25 cellular contexts compared by ENCODE assay signal in the genomic region with DNA sequence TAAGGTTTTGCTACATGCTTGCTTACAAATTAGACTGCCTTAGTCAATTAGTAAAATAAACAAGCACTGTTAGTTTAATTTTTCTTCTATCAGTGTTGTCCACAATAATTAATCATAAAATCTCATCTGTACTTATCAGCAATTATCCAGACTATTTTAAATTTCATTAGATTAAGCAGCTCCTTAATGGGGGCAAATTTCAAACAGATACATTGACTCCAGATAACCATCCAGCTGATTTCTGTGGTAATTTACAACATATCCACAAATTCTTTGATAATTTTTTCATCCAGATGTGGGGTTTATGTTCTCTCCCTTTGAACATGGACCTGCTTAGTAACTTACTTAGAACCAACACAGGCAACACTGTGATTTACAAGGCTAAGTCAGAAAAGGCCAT.
"Had no signal": no experiment of that assay in that cellular context is flagged by ENCODE, and none has a peak within 500 bp of the region (broad histone marks: within the 10 kb centered on the region; RNA-seq: fewer than 3 reads in every experiment).

No MANE protein-coding gene starts in this region.

- H3K36me3 ChIP-seq: colonic mucosa, esophagus squamous epithelium, gastrocnemius medialis, heart right ventricle, left lung, lower lobe of right lung had no signal

- H3K4me3 Mint-ChIP-seq: dendritic cell treated with granulocyte-macrophage colony-stimulating factor and Interleukin-4, amounts not matched to agents 40 ng/mL and 50 ng/mL, for 4 days; effector memory CD8-positive, alpha-beta T cell; endodermal cell; mesothelial cell of epicardium; naive B cell had no signal

- H3K27ac Mint-ChIP-seq: dendritic cell treated with granulocyte-macrophage colony-stimulating factor and Interleukin-4, amounts not matched to agents 40 ng/mL and 50 ng/mL, for 4 days; effector memory CD8-positive, alpha-beta T cell; endodermal cell; mesothelial cell of epicardium; naive B cell had no signal

- H3K4me1 Mint-ChIP-seq: mesothelial cell of epicardium, naive B cell had no signal

- H3K27ac ChIP-seq: colonic mucosa, epithelial cell of prostate, esophagus squamous epithelium, gastrocnemius medialis, heart right ventricle, left lung, lower lobe of right lung had no signal

- H3K27me3 ChIP-seq: colonic mucosa, esophagus squamous epithelium, gastrocnemius medialis, heart right ventricle, left lung had no signal

- H3K9me3 ChIP-seq: colonic mucosa, esophagus squamous epithelium, gastrocnemius medialis, heart right ventricle, left lung, lower lobe of right lung, mucosa of descending colon had no signal

- H3K27me3 Mint-ChIP-seq: dendritic cell treated with granulocyte-macrophage colony-stimulating factor and Interleukin-4, amounts not matched to agents 40 ng/mL and 50 ng/mL, for 4 days; naive B cell had no signal

- H3K36me3 Mint-ChIP-seq: mesothelial cell of epicardium, naive B cell had no signal

- DNase-seq: colonic mucosa; cortex of kidney; effector CD8-positive, alpha-beta T cell; effector memory CD8-positive, alpha-beta T cell; endodermal cell; erythroblast; esophagus squamous epithelium; foreskin fibroblast; foreskin melanocyte; gastrocnemius medialis; glutamatergic neuron; head of caudate nucleus; heart right ventricle; hippocampal formation; left cardiac atrium; left lung; left ventricle myocardium superior; lower lobe of right lung; mesenchymal stem cell; mucosa of descending colon; naive B cell had no signal

- ATAC-seq: effector memory CD8-positive, alpha-beta T cell; esophagus mucosa; gastrocnemius medialis; heart right ventricle; left cardiac atrium; left lung; left ventricle myocardium superior; lower lobe of right lung; mucosa of descending colon had no signal

- H3K4me1 ChIP-seq: colonic mucosa, esophagus squamous epithelium, gastrocnemius medialis, heart right ventricle, left lung, lower lobe of right lung had no signal

- H3K4me3 ChIP-seq: colonic mucosa, esophagus squamous epithelium, gastrocnemius medialis, heart right ventricle, left lung, lower lobe of right lung, mucosa of descending colon had no signal

- H3K9me3 Mint-ChIP-seq: dendritic cell treated with granulocyte-macrophage colony-stimulating factor and Interleukin-4, amounts not matched to agents 40 ng/mL and 50 ng/mL, for 4 days; effector memory CD8-positive, alpha-beta T cell; endodermal cell had no signal
